12 cellular contexts compared by ENCODE assay signal in the genomic region with DNA sequence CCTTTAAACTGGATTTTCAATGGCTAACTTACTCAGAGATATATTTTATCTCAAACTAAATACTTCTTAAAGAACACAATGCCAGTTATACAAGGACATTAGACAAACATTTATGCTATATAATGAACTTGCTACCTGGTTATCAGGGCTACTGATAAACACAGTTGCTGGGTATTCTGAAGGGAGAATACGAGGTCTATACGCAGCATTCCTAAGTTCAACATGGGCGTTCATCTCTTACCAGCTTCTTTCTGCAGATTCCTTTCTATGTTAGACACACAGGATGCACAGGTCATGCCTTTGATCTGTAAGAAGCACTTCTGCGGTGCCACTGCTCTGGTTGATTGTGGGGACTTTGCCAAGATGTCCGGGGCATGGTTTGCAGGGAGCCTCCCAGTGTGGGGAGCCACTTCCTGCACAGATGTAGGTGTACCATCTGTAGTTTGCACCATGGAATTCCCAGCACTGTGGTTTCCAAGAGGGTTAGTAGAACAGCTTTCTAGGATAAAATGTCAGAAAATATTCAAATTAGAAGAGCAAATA.
"Had no signal": no experiment of that assay in that cellular context is flagged by ENCODE, and none has a peak within 500 bp of the region (broad histone marks: within the 10 kb centered on the region; RNA-seq: fewer than 3 reads in every experiment).

No MANE protein-coding gene starts in this region.

- H3K4me3 Mint-ChIP-seq: neural crest cell had no signal

- H3K27ac Mint-ChIP-seq: activated naive CD4-positive, alpha-beta T cell treated with anti-CD3 and anti-CD28 coated beads, Interleukin-2, amount 50 U/mL, for 72 hours had no signal

- H3K9me3 Mint-ChIP-seq: activated naive CD4-positive, alpha-beta T cell treated with anti-CD3 and anti-CD28 coated beads, Interleukin-2, amount 50 U/mL, for 72 hours; neural crest cell had no signal

- DNase-seq: activated CD8-positive, alpha-beta memory T cell treated with anti-CD3 and anti-CD28 coated beads for 24 hours; dermis blood vessel endothelial cell; left cardiac atrium; mammary epithelial cell; stimulated activated CD4-positive, alpha-beta T cell treated with anti-CD3 and anti-CD28 coated beads, Interleukin-4, amount 100 ng/mL, for 1 hour; stimulated activated CD8-positive, alpha-beta memory T cell treated with anti-CD3 and anti-CD28 coated beads, Interleukin-4, amount 100 ng/mL, for 48 hours; stimulated activated naive CD8-positive, alpha-beta T cell treated with anti-CD3 and anti-CD28 coated beads, Interleukin-15, Interleukin-2, amounts not matched to agents 100 U/mL and 50 U/mL, for 24 hours; testis; upper lobe of right lung had no signal

- H3K4me1 ChIP-seq: testis, upper lobe of right lung had no signal

- H3K36me3 ChIP-seq: upper lobe of right lung had no signal

- H3K4me1 Mint-ChIP-seq: neural crest cell had no signal

- H3K27me3 ChIP-seq: testis, upper lobe of right lung had no signal

- H3K36me3 Mint-ChIP-seq: activated naive CD4-positive, alpha-beta T cell treated with anti-CD3 and anti-CD28 coated beads, Interleukin-2, amount 50 U/mL, for 72 hours had no signal

- H3K27ac ChIP-seq: testis, upper lobe of right lung had no signal

- ATAC-seq: esophagus mucosa; left cardiac atrium; stimulated activated naive CD8-positive, alpha-beta T cell treated with anti-CD3 and anti-CD28 coated beads, Interleukin-15, Interleukin-2, amounts not matched to agents 100 U/mL and 50 U/mL, for 24 hours; upper lobe of right lung had no signal

- H3K9me3 ChIP-seq: testis, upper lobe of right lung had no signal

- H3K4me3 ChIP-seq: testis, upper lobe of right lung had no signal
